ENCODE assay signal across 22 cellular contexts in genomic region chr13:19795956-19796355, GRCh38.
"Had no signal": no experiment of that assay in that cellular context is flagged by ENCODE, and none has a peak within 500 bp of the region (broad histone marks: within the 10 kb centered on the region; RNA-seq: fewer than 3 reads in every experiment).

No MANE protein-coding gene starts in this region.

- H3K36me3 ChIP-seq: ovary, thyroid gland had no signal

- H3K27me3 ChIP-seq: foreskin keratinocyte, ovary, thyroid gland had no signal

- H3K4me3 Mint-ChIP-seq: activated CD4-positive, alpha-beta T cell treated with anti-CD3 and anti-CD28 coated beads for 36 hours; activated naive CD8-positive, alpha-beta T cell treated with anti-CD3 and anti-CD28 coated beads for 36 hours; activated T-cell treated with anti-CD3 and anti-CD28 coated beads, Interleukin-2, amount 50 U/mL, for 4 hours; immature natural killer cell; natural killer cell; stimulated activated naive CD8-positive, alpha-beta T cell treated with anti-CD3 and anti-CD28 coated beads, Interleukin-15, Interleukin-2, amounts not matched to agents 100 ng/mL and 50 ng/mL, for 24 hours; WTC11 had no signal

- ATAC-seq: activated CD4-positive, alpha-beta T cell treated with anti-CD3 and anti-CD28 coated beads for 36 hours; activated T-cell treated with anti-CD3 and anti-CD28 coated beads, Interleukin-2, amount 50 U/mL, for 4 hours; foreskin keratinocyte; left ventricle myocardium superior; natural killer cell; right cardiac atrium; WTC11 had no signal

- H3K27me3 Mint-ChIP-seq: activated CD4-positive, alpha-beta T cell treated with anti-CD3 and anti-CD28 coated beads for 36 hours; activated naive CD8-positive, alpha-beta T cell treated with anti-CD3 and anti-CD28 coated beads for 36 hours; stimulated activated naive CD8-positive, alpha-beta T cell treated with anti-CD3 and anti-CD28 coated beads, Interleukin-15, Interleukin-2, amounts not matched to agents 100 ng/mL and 50 ng/mL, for 24 hours had no signal

- H3K9me3 ChIP-seq: ovary, thyroid gland had no signal

- H3K4me3 ChIP-seq: ovary, thyroid gland had no signal

- H3K27ac Mint-ChIP-seq: activated CD4-positive, alpha-beta T cell treated with anti-CD3 and anti-CD28 coated beads for 36 hours; activated naive CD8-positive, alpha-beta T cell treated with anti-CD3 and anti-CD28 coated beads for 36 hours; activated T-helper 2 cell treated with anti-CD3 and anti-CD28 coated beads, Interferon-gamma antibody, Interleukin-2, Interleukin-4, amounts not matched to agents 10 μg/mL and 5 μg/mL and 100 μg/mL, durations not matched to agents 14 hours and 24 hours and 36 hours; immature natural killer cell; natural killer cell; stimulated activated naive CD8-positive, alpha-beta T cell treated with anti-CD3 and anti-CD28 coated beads, Interleukin-15, Interleukin-2, amounts not matched to agents 100 ng/mL and 50 ng/mL, for 24 hours; WTC11 had no signal

- H3K9me3 Mint-ChIP-seq: activated naive CD8-positive, alpha-beta T cell treated with anti-CD3 and anti-CD28 coated beads for 36 hours; activated T-cell treated with anti-CD3 and anti-CD28 coated beads, Interleukin-2, amount 50 U/mL, for 4 hours; activated T-helper 2 cell treated with anti-CD3 and anti-CD28 coated beads, Interferon-gamma antibody, Interleukin-2, Interleukin-4, amounts not matched to agents 10 μg/mL and 5 μg/mL and 100 μg/mL, durations not matched to agents 14 hours and 24 hours and 36 hours; immature natural killer cell; natural killer cell; stimulated activated naive CD8-positive, alpha-beta T cell treated with anti-CD3 and anti-CD28 coated beads, Interleukin-15, Interleukin-2, amounts not matched to agents 100 ng/mL and 50 ng/mL, for 24 hours; WTC11 had no signal

- H3K27ac ChIP-seq: foreskin keratinocyte, ovary, thyroid gland had no signal

- H3K36me3 Mint-ChIP-seq: natural killer cell, WTC11 had no signal

- H3K4me1 Mint-ChIP-seq: activated CD4-positive, alpha-beta T cell treated with anti-CD3 and anti-CD28 coated beads for 36 hours; immature natural killer cell; natural killer cell had no signal

- DNase-seq: activated CD4-positive, alpha-beta T cell treated with anti-CD3 and anti-CD28 coated beads for 36 hours; activated CD4-positive, alpha-beta T cell treated with anti-CD3 and anti-CD28 coated beads, Interleukin-2, amount 50 U/mL, for 48 hours; activated CD8-positive, alpha-beta memory T cell treated with anti-CD3 and anti-CD28 coated beads, Interleukin-2, amount 50 U/mL, for 48 hours; activated naive CD4-positive, alpha-beta T cell treated with Interleukin-2 at 50 U/mL for 16 hours; activated naive CD8-positive, alpha-beta T cell treated with anti-CD3 and anti-CD28 coated beads for 36 hours; activated T-cell treated with anti-CD3 and anti-CD28 coated beads, Interleukin-2, amount 50 U/mL, for 4 hours; cortex of kidney; erythroblast; foreskin keratinocyte; immature natural killer cell; left ventricle myocardium superior; mammary epithelial cell; midbrain; natural killer cell; ovary; substantia nigra; T-helper 1 cell; thyroid gland had no signal
